Comparison of ENCODE assay signal across 1 cellular context in genomic region chr2:127674241-127675209, GRCh38.
TF ChIP-seq lines count a peak whose summit lies in the region.

No MANE protein-coding gene starts in this region.

TF ChIP-seq in IMR-90, 13 proteins besides CTCF, POLR2A, EP300 and RAD21 (continued from another document):
- TF ChIP-seq ELK1 (IDR thresholded peaks at IDR 0.05; ENCODE audit: borderline replicate concordance, low read depth, low read length) = no peak
- TF ChIP-seq MAZ (IDR thresholded peaks at IDR 0.05; ENCODE audit: borderline replicate concordance, low read depth, low read length) = no peak
- TF ChIP-seq BHLHE40 (IDR thresholded peaks at IDR 0.05; ENCODE audit: low read depth, low read length) = no peak
- TF ChIP-seq NFE2L2 (IDR thresholded peaks at IDR 0.05; ENCODE audit: low read depth, low read length) = no peak
- no peak for TF ChIP-seq RFX5 (IDR thresholded peaks at IDR 0.05; ENCODE audit: low read depth, low read length)
- TF ChIP-seq CEBPB (IDR thresholded peaks at IDR 0.05; ENCODE audit: low read depth, low read length) = no peak
- TF ChIP-seq SMC3 (IDR thresholded peaks at IDR 0.05; ENCODE audit: low read depth, low read length) = no peak
- no peak for TF ChIP-seq CHD1 (IDR thresholded peaks at IDR 0.05; ENCODE audit: low read depth, low read length)
- TF ChIP-seq FOS (IDR thresholded peaks at IDR 0.05; ENCODE audit: low read depth, low read length) = no peak
- TF ChIP-seq MXI1 (IDR thresholded peaks at IDR 0.05; ENCODE audit: borderline replicate concordance, low read depth, low read length) = no peak
- no peak for TF ChIP-seq USF2 (IDR thresholded peaks at IDR 0.05; ENCODE audit: low read depth, low read length)
